In genomic region chr3:106034313-106034712, GRCh38 we compare ENCODE assay signal across 25 cellular contexts.
A peak's percentile ranks its signal among the peaks of the same experiment; 100 is the strongest.
DNase-seq lines count a peak whose midpoint lies in the region; ATAC-seq and TF ChIP-seq lines count a peak whose summit lies in the region.
"Had no signal": no experiment of that assay in that cellular context is flagged by ENCODE, and none has a peak within 500 bp of the region (broad histone marks: within the 10 kb centered on the region; RNA-seq: fewer than 3 reads in every experiment).

No MANE protein-coding gene starts in this region.

- no peaks in the 10 kb centered on the region for H4K20me1 ChIP-seq in SK-N-SH (ENCODE audit: insufficient read depth)

- POLR2A ChIA-PET in SK-N-SH (lab: Yijun Ruan, JAX), result no interaction called here
- POLR2A ChIA-PET in RWPE1 (lab: Yijun Ruan, JAX; ENCODE audit: low non-redundant PET), result no interaction called here

- H3K36me3 ChIP-seq in SK-N-SH (replicated peaks in 1 of 2; ENCODE audit: control insufficient read depth in 1 of 2, insufficient read depth in 2 of 2, low read length in 1 of 2), result no peaks in the 10 kb centered on the region
- H3K36me3 ChIP-seq: HAP-1, SJSA1 had no signal

- no peak overlapping the region for H3K4me2 ChIP-seq in SK-N-SH

- TF ChIP-seq CTCF in SK-N-SH (IDR thresholded peaks at IDR 0.05) (no peak), RWPE1 (conservative IDR thresholded peaks at IDR 0.05; ENCODE audit: low read depth) (no peak), epithelial cell of esophagus (IDR thresholded peaks at IDR 0.05; ENCODE audit: insufficient read depth, low read depth, low read length, missing control alignments) (no peak)

- ATAC-seq in SK-N-SH treated with all-trans-retinoic acid at 6 μM for 48 hours, result no peak
- ATAC-seq: Panc1, Right ventricle myocardium inferior had no signal

- TF ChIP-seq EP300 in SK-N-SH (IDR thresholded peaks at IDR 0.05; ENCODE audit: borderline replicate concordance in 1 of 2, low read depth in 1 of 2, low read length in 1 of 2), result no peak

- H3K4me3 ChIP-seq in SK-N-SH (ENCODE audit: low read depth in 2 of 2, low read length in 1 of 2), result no peak overlapping the region
- no peak overlapping the region for H3K4me3 ChIP-seq in epithelial cell of esophagus (ENCODE audit: low read length)
- H3K4me3 ChIP-seq: GM23248, HAP-1, SJSA1 had no signal

- no peaks in the 10 kb centered on the region; a peak in 1 of 4 replicates for H3K4me1 ChIP-seq in SK-N-SH (ENCODE audit: control insufficient read depth in 1 of 2, insufficient read depth in 2 of 2, low read depth in 1 of 2, low read length in 1 of 2)
- H3K4me1 ChIP-seq: HAP-1, SJSA1 had no signal

- H3K79me2 ChIP-seq in SK-N-SH (ENCODE audit: insufficient read depth), result no peaks in the 10 kb centered on the region

- no peaks in the 10 kb centered on the region for H3K9me2 ChIP-seq in SK-N-SH

- CTCF ChIA-PET in SK-N-SH (lab: Yijun Ruan, JAX), result interaction anchor here (1.0 kb wide), 1 partner anchor 574 kb away, joined by 3 read pairs; no protein-coding TSS in a partner anchor
- CTCF ChIA-PET in RWPE1 (lab: Yijun Ruan, JAX), result no interaction called here

- H2AFZ ChIP-seq in SK-N-SH (ENCODE audit: low read depth), result no peak overlapping the region
- H2AFZ ChIP-seq: GM23248 had no signal

- no peaks in the 10 kb centered on the region for H3K9me3 ChIP-seq in SK-N-SH
- H3K9me3 ChIP-seq: HAP-1, SJSA1 had no signal

- H3K27ac ChIP-seq in SK-N-SH (ENCODE audit: low read depth in 2 of 2, low read length in 1 of 2) (no peak overlapping the region), RWPE1 (no peak overlapping the region)
- H3K27ac ChIP-seq: 22Rv1, GM23248, HL-60, SJSA1 had no signal

- no peak for TF ChIP-seq RAD21 in SK-N-SH (IDR thresholded peaks at IDR 0.05; ENCODE audit: low read length)

- H3K9ac ChIP-seq in SK-N-SH, result no peak overlapping the region
- H3K9ac ChIP-seq: GM23248 had no signal

- H3K27me3 ChIP-seq in SK-N-SH (ENCODE audit: insufficient read depth), result no peaks in the 10 kb centered on the region
- H3K27me3 ChIP-seq: SJSA1 had no signal

- DNase-seq in SK-N-SH, result no peak
- DNase-seq in RWPE1 (ENCODE audit: low spot score), result peak; percentile 20
- peak; percentile 81 for DNase-seq in epithelial cell of esophagus (ENCODE audit: low read depth)
- peak; percentile 15 for DNase-seq in mucosa of gallbladder (ENCODE audit: low spot score)
- DNase-seq in NCI-H82 treated with DMSO at 0.1 percent for 48 hours (lab: John Stamatoyannopoulos, UW; ENCODE audit: unreplicated experiment), result no peak
- DNase-seq in MV-4-11 (lab: John Stamatoyannopoulos, UW), result no peak
- DNase-seq in NCI-H524 (lab: John Stamatoyannopoulos, UW), result no peak
- DNase-seq: AML-193; C1 segment of cervical spinal cord; CD8-positive, alpha-beta T cell; DMS153; GM23248; KG1; NCI-H1694; NCI-H510A; NCI-H748 treated with DMSO at 0.1 percent for 48 hours; NK-92 treated with Interleukin-12 subunit alpha and Interleukin-12 subunit beta, amount 100 ng/mL, for 24 hours; SW 1271 had no signal

- 38% methylated on average over 2 of the region's 2 CpGs for WGBS in SK-N-SH (ENCODE audit: low lambda C conversion rate)

- H3F3A ChIP-seq in SK-N-SH (replicated peaks; ENCODE audit: insufficient read depth), result peaks cover 23% of the 10 kb centered on the region

TF ChIP-seq in SK-N-SH, 30 proteins besides CTCF, POLR2A, EP300 and RAD21:
- no peak for TF ChIP-seq MAX (IDR thresholded peaks at IDR 0.05; ENCODE audit: low read depth)
- TF ChIP-seq YY1 (IDR thresholded peaks at IDR 0.05; ENCODE audit: low read depth), result no peak
- peak; percentile 6; the same call in 1 of the 2 replicates for TF ChIP-seq FOSL2 (IDR thresholded peaks at IDR 0.05; ENCODE audit: borderline replicate concordance, low read depth)
- TF ChIP-seq NFIC (IDR thresholded peaks at IDR 0.05; ENCODE audit: borderline replicate concordance), result no peak
TF ChIP-seq in SK-N-SH: peak in this region for 1.

TF ChIP-seq in SK-N-SH treated with all-trans-retinoic acid at 6 μM for 48 hours, 23 proteins besides CTCF, POLR2A, EP300 and RAD21:
- TF ChIP-seq PATZ1 (CRISPR knock-in tag; IDR thresholded peaks at IDR 0.05; ENCODE audit: borderline replicate concordance) (no peak), ZFP3 (CRISPR knock-in tag; IDR thresholded peaks at IDR 0.05) (no peak), TSHZ2 (CRISPR knock-in tag; IDR thresholded peaks at IDR 0.05) (no peak), ZNF70 (CRISPR knock-in tag; IDR thresholded peaks at IDR 0.05) (no peak), PPARA (CRISPR knock-in tag; IDR thresholded peaks at IDR 0.05; ENCODE audit: borderline replicate concordance) (no peak), GLIS3 (CRISPR knock-in tag; IDR thresholded peaks at IDR 0.05) (no peak)

Comparison
In these comparisons a context has a peak if more than half of its experiments do, and no peak if none do; other contexts are left out.
1. DNase-seq: peak in RWPE1 (single experiment), epithelial cell of esophagus (single experiment) and mucosa of gallbladder (single experiment); none in SK-N-SH (single experiment), NCI-H82 treated with DMSO at 0.1 percent for 48 hours (single experiment), MV-4-11 (single experiment) and NCI-H524 (0 of 2).